Comparison of ENCODE assay signal across 21 cellular contexts in genomic region chrX:5852941-5853340, GRCh38.
"Had no signal": no experiment of that assay in that cellular context is flagged by ENCODE, and none has a peak within 500 bp of the region (broad histone marks: within the 10 kb centered on the region; RNA-seq: fewer than 3 reads in every experiment).

No MANE protein-coding gene starts in this region.

- H3K27ac ChIP-seq: KMS-11 had no signal

- ATAC-seq: HepG2, SK-N-SH treated with all-trans-retinoic acid at 6 μM for 48 hours had no signal

- H3K9ac ChIP-seq: KMS-11 had no signal

- H3K4me2 ChIP-seq: KMS-11 had no signal

- DNase-seq: IMR-90, Kasumi-1, MV-4-11, NCI-H1048, NCI-H1105, NCI-H1417, NCI-H146, NCI-H1694 treated with DMSO at 0.1 percent for 48 hours, NCI-H1930, NCI-H2081, NCI-H2107, NCI-H2227 treated with DMSO at 0.1 percent for 48 hours, NCI-H524, NCI-H526 treated with DMSO at 0.1 percent for 48 hours, NCI-H774, Right ventricle myocardium superior, RPMI8226, SIG-M5 had no signal
